Comparison of ENCODE assay signal across 19 cellular contexts in genomic region chr12:132247718-132248438, GRCh38.
DNase-seq lines count a peak whose midpoint lies in the region; ATAC-seq and TF ChIP-seq lines count a peak whose summit lies in the region.
"Had no signal": no experiment of that assay in that cellular context is flagged by ENCODE, and none has a peak within 500 bp of the region (broad histone marks: within the 10 kb centered on the region; RNA-seq: fewer than 3 reads in every experiment).

No MANE protein-coding gene starts in this region.

- no peak overlapping the region for H4K91ac ChIP-seq in trophoblast cell (ENCODE audit: low read depth, low read length)

- no peak for TF ChIP-seq POLR2A in breast epithelium (IDR thresholded peaks at IDR 0.05)
- TF ChIP-seq POLR2A in vagina (IDR thresholded peaks at IDR 0.05) = no peak

- H4K8ac ChIP-seq in trophoblast cell (ENCODE audit: low read depth, low read length) = no peak overlapping the region

- no peak overlapping the region for H3K4me2 ChIP-seq in trophoblast cell (ENCODE audit: low read length)

- no peak overlapping the region for H3K18ac ChIP-seq in trophoblast cell (ENCODE audit: low read length)

- H3K79me2 ChIP-seq in trophoblast cell (ENCODE audit: control insufficient read depth, insufficient read depth, low read length, poor library complexity) = no peaks in the 10 kb centered on the region

- no peaks in the 10 kb centered on the region for H3K36me3 ChIP-seq in trophoblast cell (ENCODE audit: control insufficient read depth in 1 of 2, insufficient read depth in 2 of 2, low read length in 2 of 2)
- no peaks in the 10 kb centered on the region for H3K36me3 ChIP-seq in breast epithelium
- no peaks in the 10 kb centered on the region for H3K36me3 ChIP-seq in vagina
- H3K36me3 ChIP-seq: BE2C had no signal

- no peak overlapping the region for H2BK120ac ChIP-seq in trophoblast cell (ENCODE audit: insufficient read depth, low read length, poor library complexity)

- DNase-seq in right cardiac atrium = peak in 2 of 3 donors; percentile 24 to 48
- no peak for DNase-seq in left ventricle myocardium superior
- peak; percentile 52 for DNase-seq in ecto neural progenitor cell (ENCODE audit: low spot score)
- no peak for DNase-seq in trophoblast cell
- no peak for DNase-seq in NCI-H1092 treated with DMSO at 0.1 percent for 48 hours (lab: John Stamatoyannopoulos, UW)
- DNase-seq in breast epithelium (ENCODE audit: low spot score in 2 of 2) = no peak
- DNase-seq in vagina (ENCODE audit: extremely low spot score in 2 of 2) = no peak
- DNase-seq: BE2C, GOT3, NCI-H1417, NCI-H187, NCI-H2107, NCI-H2227 treated with DMSO at 0.1 percent for 48 hours, NCI-H510A treated with DMSO at 0.1 percent for 48 hours, NCI-H82, OCI-M1, SHP77 treated with DMSO at 0.1 percent for 48 hours had no signal

- ATAC-seq in right cardiac atrium (no peak), left ventricle myocardium superior (no peak)
- ATAC-seq: HCT116, K562 had no signal

- H2BK5ac ChIP-seq in trophoblast cell (ENCODE audit: low read depth, low read length, poor library complexity) = no peak overlapping the region

- no peak overlapping the region for H2AFZ ChIP-seq in trophoblast cell (ENCODE audit: insufficient read depth, low read length, poor library complexity)

- H3K4me1 ChIP-seq in right cardiac atrium (ENCODE audit: control insufficient read depth, insufficient read depth, low read length) (no peaks in the 10 kb centered on the region), trophoblast cell (ENCODE audit: control insufficient read depth in 1 of 2, insufficient read depth in 2 of 2, low read length in 2 of 2) (no peaks in the 10 kb centered on the region), breast epithelium (no peaks in the 10 kb centered on the region), vagina (no peaks in the 10 kb centered on the region)
- H3K4me1 ChIP-seq: BE2C had no signal

- H3K9me3 ChIP-seq in right cardiac atrium (ENCODE audit: control insufficient read depth, low read length) = no peaks in the 10 kb centered on the region
- H3K9me3 ChIP-seq in trophoblast cell (ENCODE audit: insufficient read depth, low read depth, low read length) = peaks cover 8% of the 10 kb centered on the region
- no peaks in the 10 kb centered on the region for H3K9me3 ChIP-seq in breast epithelium
- H3K9me3 ChIP-seq in vagina = no peaks in the 10 kb centered on the region
- H3K9me3 ChIP-seq: BE2C had no signal

- H3K4ac ChIP-seq in trophoblast cell (ENCODE audit: low read depth, low read length) = no peak overlapping the region

- no peak overlapping the region for H3K23ac ChIP-seq in trophoblast cell (ENCODE audit: low read length)

- no peak overlapping the region for H2BK12ac ChIP-seq in trophoblast cell (ENCODE audit: low read length)

- no peak overlapping the region for H4K12ac ChIP-seq in trophoblast cell (ENCODE audit: low read depth, low read length)

- no peak overlapping the region for H3K9ac ChIP-seq in trophoblast cell (ENCODE audit: low read length)

- no peaks in the 10 kb centered on the region for H3K27me3 ChIP-seq in right cardiac atrium (ENCODE audit: control insufficient read depth, insufficient read depth)
- H3K27me3 ChIP-seq in trophoblast cell (ENCODE audit: insufficient read depth, low read length) = no peaks in the 10 kb centered on the region
- peaks cover 0 to 24% of the 10 kb centered on the region in 2 donors for H3K27me3 ChIP-seq in breast epithelium
- no peaks in the 10 kb centered on the region for H3K27me3 ChIP-seq in vagina

- H3K27ac ChIP-seq in right cardiac atrium (ENCODE audit: low read length) = no peak overlapping the region
- no peak overlapping the region for H3K27ac ChIP-seq in trophoblast cell (ENCODE audit: low read depth, low read length)
- no peak overlapping the region for H3K27ac ChIP-seq in breast epithelium
- no peak overlapping the region for H3K27ac ChIP-seq in vagina

- no peak overlapping the region for H2AK5ac ChIP-seq in trophoblast cell (ENCODE audit: low read length)

- intact Hi-C loops in right cardiac atrium (cut with DNase I) = no loop called here
- intact Hi-C loops in left ventricle myocardium superior (cut with micrococcal nuclease) = no loop called here
- intact Hi-C loops in breast epithelium (cut with DNase I; ENCODE audit: low total_unique reads) = no loop called here
- intact Hi-C loops in vagina (cut with DNase I) = no loop called here

- H3K4me3 ChIP-seq in right cardiac atrium (ENCODE audit: low read length) (no peak overlapping the region), trophoblast cell (ENCODE audit: low read depth, low read length) (peak overlapping the region; percentile 7), breast epithelium (no peak overlapping the region), vagina (no peak overlapping the region)
- H3K4me3 ChIP-seq: K562 had no signal

- 93% methylated on average over 35 of the region's 35 CpGs for whole genome bisulfite sequencing in right cardiac atrium
- no CpG with 5 or more reads among the region's 35 CpGs for WGBS in trophoblast cell (ENCODE audit: extremely low coverage, insufficient coverage, insufficient read length)

- TF ChIP-seq CTCF in breast epithelium (IDR thresholded peaks at IDR 0.05) (no peak), vagina (IDR thresholded peaks at IDR 0.05) (no peak)

- H3K79me1 ChIP-seq in trophoblast cell (ENCODE audit: low read length) = no peaks in the 10 kb centered on the region

- no peak overlapping the region for H3K14ac ChIP-seq in trophoblast cell (ENCODE audit: low read length)

Comparison
In these comparisons a context has a peak if more than half of its experiments do, and no peak if none do; other contexts are left out.
1. DNase-seq: peak in right cardiac atrium (2 of 3) and ecto neural progenitor cell (single experiment); none in left ventricle myocardium superior (single experiment), trophoblast cell (0 of 2), NCI-H1092 treated with DMSO at 0.1 percent for 48 hours (single experiment), breast epithelium (0 of 2) and vagina (0 of 2).